ENCODE assay signal across 20 cellular contexts in genomic region chr10:42991442-42992098, GRCh38.
A peak's percentile ranks its signal among the peaks of the same experiment; 100 is the strongest.
DNase-seq lines count a peak whose midpoint lies in the region; ATAC-seq and TF ChIP-seq lines count a peak whose summit lies in the region.
"Had no signal": no experiment of that assay in that cellular context is flagged by ENCODE, and none has a peak within 500 bp of the region (broad histone marks: within the 10 kb centered on the region; RNA-seq: fewer than 3 reads in every experiment).

No MANE protein-coding gene starts in this region.

- peaks cover 5% of the 10 kb centered on the region for H3K4me1 Mint-ChIP-seq in activated CD8-positive, alpha-beta memory T cell treated with anti-CD3 and anti-CD28 coated beads, Interleukin-2, amount 10 ng/mL, durations not matched to agents 7 days and 5 days
- H3K4me1 Mint-ChIP-seq in endothelial cell (ENCODE audit: unreplicated experiment) (no peaks in the 10 kb centered on the region), CD14-positive monocyte (peaks cover 22% of the 10 kb centered on the region)

- H3K4me3 ChIP-seq in SK-N-SH (ENCODE audit: low read depth in 2 of 2, low read length in 1 of 2) = no peak overlapping the region
- H3K4me3 ChIP-seq in sigmoid colon = no peak overlapping the region
- H3K4me3 ChIP-seq: GM12878, GM23338 had no signal

- no peaks in the 10 kb centered on the region for H3K9me2 ChIP-seq in SK-N-SH

- H3K27ac Mint-ChIP-seq in activated CD8-positive, alpha-beta memory T cell treated with anti-CD3 and anti-CD28 coated beads, Interleukin-2, amount 10 ng/mL, durations not matched to agents 7 days and 5 days = no peak overlapping the region
- H3K27ac Mint-ChIP-seq in endothelial cell (ENCODE audit: unreplicated experiment) = no peak overlapping the region
- no peak overlapping the region for H3K27ac Mint-ChIP-seq in CD14-positive monocyte
- H3K27ac Mint-ChIP-seq: CD4-positive, alpha-beta T cell; GM23338 had no signal

- no peak overlapping the region for H3K4me2 ChIP-seq in SK-N-SH
- H3K4me2 ChIP-seq: GM23338 had no signal

- H4K20me1 ChIP-seq in SK-N-SH (ENCODE audit: insufficient read depth) = no peaks in the 10 kb centered on the region

- CTCF ChIA-PET in activated CD8-positive, alpha-beta memory T cell treated with anti-CD3 and anti-CD28 coated beads, Interleukin-2, amount 10 ng/mL, durations not matched to agents 7 days and 5 days (lab: Charles Lee) = no interaction called here
- CTCF ChIA-PET in SK-N-SH (lab: Yijun Ruan, JAX) = interaction anchor here (0.6 to 1.8 kb wide), 6 partner anchors 9 to 126 kb away, joined by 3 to 6 read pairs (median 4); no protein-coding TSS in a partner anchor

- no peaks in the 10 kb centered on the region for H3K36me3 ChIP-seq in SK-N-SH (replicated peaks in 1 of 2; ENCODE audit: control insufficient read depth in 1 of 2, insufficient read depth in 2 of 2, low read length in 1 of 2)
- H3K36me3 ChIP-seq in sigmoid colon = no peaks in the 10 kb centered on the region

- H3K4me3 Mint-ChIP-seq in activated CD8-positive, alpha-beta memory T cell treated with anti-CD3 and anti-CD28 coated beads, Interleukin-2, amount 10 ng/mL, durations not matched to agents 7 days and 5 days = no peak overlapping the region
- H3K4me3 Mint-ChIP-seq in endothelial cell (ENCODE audit: unreplicated experiment) = no peak overlapping the region
- no peak overlapping the region for H3K4me3 Mint-ChIP-seq in CD14-positive monocyte
- H3K4me3 Mint-ChIP-seq: CD4-positive, alpha-beta T cell; GM23338 had no signal

- H3K9ac ChIP-seq in SK-N-SH = no peak overlapping the region

- no peaks in the 10 kb centered on the region for H3K79me2 ChIP-seq in SK-N-SH (ENCODE audit: insufficient read depth)

- H3K27me3 Mint-ChIP-seq in activated CD8-positive, alpha-beta memory T cell treated with anti-CD3 and anti-CD28 coated beads, Interleukin-2, amount 10 ng/mL, durations not matched to agents 7 days and 5 days = peaks cover 5% of the 10 kb centered on the region
- H3K27me3 Mint-ChIP-seq in endothelial cell (ENCODE audit: unreplicated experiment) (peaks cover 12% of the 10 kb centered on the region), CD14-positive monocyte (ENCODE audit: low read depth in 3 of 3) (peaks cover 0 to 2% (median 2%) of the 10 kb centered on the region in 3 donors)
- H3K27me3 Mint-ChIP-seq: CD4-positive, alpha-beta T cell had no signal

- intact Hi-C loops in sigmoid colon (cut with DNase I) (no loop called here), CD14-positive monocyte (cut with micrococcal nuclease) (no loop called here)

- H3K27ac ChIP-seq in SK-N-SH (ENCODE audit: low read depth in 2 of 2, low read length in 1 of 2) (peak overlapping the region in 1 of 2 experiments; percentile 98; a peak in 2 of 4 replicates), sigmoid colon (no peak overlapping the region)

- no peaks in the 10 kb centered on the region for H3K9me3 ChIP-seq in SK-N-SH
- no peaks in the 10 kb centered on the region for H3K9me3 ChIP-seq in sigmoid colon
- H3K9me3 ChIP-seq: Caco-2 had no signal

- TF ChIP-seq POLR2A in sigmoid colon (IDR thresholded peaks at IDR 0.05) = no peak

- TF ChIP-seq RAD21 in SK-N-SH (IDR thresholded peaks at IDR 0.05; ENCODE audit: low read length) = peak; percentile 33; the same call in 1 of the 2 replicates

- peaks cover 0 to 61% of the 10 kb centered on the region in 2 experiments; a peak in 2 of 4 replicates for H3K4me1 ChIP-seq in SK-N-SH (ENCODE audit: control insufficient read depth in 1 of 2, insufficient read depth in 2 of 2, low read depth in 1 of 2, low read length in 1 of 2)
- no peaks in the 10 kb centered on the region for H3K4me1 ChIP-seq in sigmoid colon
- H3K4me1 ChIP-seq: Caco-2 had no signal

- H3K36me3 Mint-ChIP-seq in activated CD8-positive, alpha-beta memory T cell treated with anti-CD3 and anti-CD28 coated beads, Interleukin-2, amount 10 ng/mL, durations not matched to agents 7 days and 5 days = no peaks in the 10 kb centered on the region
- H3K36me3 Mint-ChIP-seq in endothelial cell (ENCODE audit: low read depth, unreplicated experiment) = no peaks in the 10 kb centered on the region
- no peaks in the 10 kb centered on the region for H3K36me3 Mint-ChIP-seq in CD14-positive monocyte

- no peaks in the 10 kb centered on the region for H3F3A ChIP-seq in SK-N-SH (replicated peaks; ENCODE audit: insufficient read depth)

- TF ChIP-seq CTCF in SK-N-SH (IDR thresholded peaks at IDR 0.05) (no peak), endothelial cell (IDR thresholded peaks at IDR 0.05; ENCODE audit: unreplicated experiment) (no peak), sigmoid colon (IDR thresholded peaks at IDR 0.05) (no peak), CD14-positive monocyte (IDR thresholded peaks at IDR 0.05) (no peak)

- TF ChIP-seq EP300 in SK-N-SH (IDR thresholded peaks at IDR 0.05; ENCODE audit: borderline replicate concordance in 1 of 2, low read depth in 1 of 2, low read length in 1 of 2) = peak in 1 of 2 experiments; percentile 99; a peak in 2 of 4 replicates
- no peak for TF ChIP-seq EP300 in sigmoid colon (IDR thresholded peaks at IDR 0.05)

- WGBS in SK-N-SH (ENCODE audit: low lambda C conversion rate) = 20% methylated on average over 5 of the region's 10 CpGs
- 86 to 89% methylated on average over 10 of the region's 10 CpGs for WGBS in sigmoid colon, 2 donors

- H3K9me3 Mint-ChIP-seq in activated CD8-positive, alpha-beta memory T cell treated with anti-CD3 and anti-CD28 coated beads, Interleukin-2, amount 10 ng/mL, durations not matched to agents 7 days and 5 days (ENCODE audit: low read depth) = no peaks in the 10 kb centered on the region
- H3K9me3 Mint-ChIP-seq in endothelial cell (ENCODE audit: unreplicated experiment) (no peaks in the 10 kb centered on the region), CD14-positive monocyte (peaks cover 0 to 2% (median 0%) of the 10 kb centered on the region in 7 donors)
- H3K9me3 Mint-ChIP-seq: CD4-positive, alpha-beta T cell; GM23338 had no signal

- H3K27me3 ChIP-seq in SK-N-SH (ENCODE audit: insufficient read depth) (no peaks in the 10 kb centered on the region), sigmoid colon (no peaks in the 10 kb centered on the region)

- no peak overlapping the region for H2AFZ ChIP-seq in SK-N-SH (ENCODE audit: low read depth)
- H2AFZ ChIP-seq: GM23338 had no signal

- peak; percentile 37 for DNase-seq in activated CD8-positive, alpha-beta memory T cell treated with anti-CD3 and anti-CD28 coated beads for 24 hours
- no peak for DNase-seq in activated CD8-positive, alpha-beta memory T cell treated with anti-CD3 and anti-CD28 coated beads, Interleukin-2, amount 10 ng/mL, durations not matched to agents 7 days and 5 days
- DNase-seq in SK-N-SH = peak; percentile 91
- DNase-seq in endothelial cell (ENCODE audit: low spot score) = peak; percentile 2
- peak; percentile 39 for DNase-seq in sigmoid colon
- DNase-seq in CD14-positive monocyte (ENCODE audit: low spot score) = no peak
- DNase-seq in SIG-M5 treated with dmso at 0.1 percent for 504 hours (lab: John Stamatoyannopoulos, UW; ENCODE audit: unreplicated experiment) = no peak
- no peak for DNase-seq in NCI-H146 treated with DMSO at 0.1 percent for 48 hours (lab: John Stamatoyannopoulos, UW; ENCODE audit: unreplicated experiment)
- DNase-seq: DMS153; NCI-H1105; NCI-H1694; NCI-H510A; NCI-H748 treated with DMSO at 0.1 percent for 48 hours; NK-92 treated with Interleukin-12 subunit alpha and Interleukin-12 subunit beta, amount 100 ng/mL, for 24 hours; SHP77 had no signal

- ATAC-seq in activated CD8-positive, alpha-beta memory T cell treated with anti-CD3 and anti-CD28 coated beads, Interleukin-2, amount 10 ng/mL, durations not matched to agents 7 days and 5 days = no peak
- ATAC-seq: GM12878, GM23338, HCT116 had no signal

- POLR2A ChIA-PET in SK-N-SH (lab: Yijun Ruan, JAX) = interaction anchor here (0.7 to 1.9 kb wide), 7 partner anchors 10 to 87 kb away, joined by 3 to 14 read pairs (median 6); partner anchors contain the start of gene RET

TF ChIP-seq in SK-N-SH, 30 proteins besides CTCF, POLR2A, EP300 and RAD21 (continues in another document):
- TF ChIP-seq USF1 (IDR thresholded peaks at IDR 0.05; ENCODE audit: borderline replicate concordance, low read depth) = no peak
- no peak for TF ChIP-seq GABPA (IDR thresholded peaks at IDR 0.05; ENCODE audit: low read depth)
- TF ChIP-seq RCOR1 (IDR thresholded peaks at IDR 0.05; ENCODE audit: low read length) = peak; percentile 99
- TF ChIP-seq TEAD4 (IDR thresholded peaks at IDR 0.05; ENCODE audit: borderline replicate concordance, insufficient read depth) = no peak
- peak; percentile 95 for TF ChIP-seq GATA2 (CRISPR knock-in tag; IDR thresholded peaks at IDR 0.05)
- no peak for TF ChIP-seq SIN3A (IDR thresholded peaks at IDR 0.05; ENCODE audit: borderline replicate concordance, low read depth, low read length)
- no peak for TF ChIP-seq USF2 (IDR thresholded peaks at IDR 0.05; ENCODE audit: borderline replicate concordance, low read depth, low read length)
- no peak for TF ChIP-seq PBX3 (IDR thresholded peaks at IDR 0.05)

Comparison
In these comparisons a context has a peak if more than half of its experiments do, and no peak if none do; other contexts are left out.
1. DNase-seq: peak in activated CD8-positive, alpha-beta memory T cell treated with anti-CD3 and anti-CD28 coated beads for 24 hours (single experiment), SK-N-SH (single experiment), endothelial cell (single experiment) and sigmoid colon (single experiment); none in activated CD8-positive, alpha-beta memory T cell treated with anti-CD3 and anti-CD28 coated beads, Interleukin-2, amount 10 ng/mL, durations not matched to agents 7 days and 5 days (single experiment), CD14-positive monocyte (single experiment), SIG-M5 treated with dmso at 0.1 percent for 504 hours (single experiment) and NCI-H146 treated with DMSO at 0.1 percent for 48 hours (single experiment).